Comparison of ENCODE assay signal across 22 cellular contexts in genomic region chr9:22060831-22061383, GRCh38. TPM values are rescaled to one million over a fixed set of nuclear protein-coding genes. Genes with fewer than 3 reads are reported as not detected.
"Had no signal": no experiment of that assay in that cellular context is flagged by ENCODE, and none has a peak within 500 bp of the region (broad histone marks: within the 10 kb centered on the region; RNA-seq: fewer than 3 reads in every experiment).

No MANE protein-coding gene starts in this region.

- H2AFZ ChIP-seq: hepatocyte had no signal

- H3K36me3 ChIP-seq: colonic mucosa, suprapubic skin, transverse colon had no signal

- ATAC-seq: activated T-helper 17 cell treated with anti-CD3 and anti-CD28 coated beads, Interleukin-2, amount 50 U/mL, for 72 hours; left colon had no signal

- H3K79me2 ChIP-seq: hepatocyte had no signal

- H3K4me1 ChIP-seq: colonic mucosa, transverse colon had no signal

- DNase-seq: activated B cell treated with CpG ODN at 0.5 μM for 24 hours; activated CD4-positive, alpha-beta memory T cell treated with anti-CD3 and anti-CD28 coated beads for 36 hours; activated CD4-positive, alpha-beta T cell treated with anti-CD3 and anti-CD28 coated beads for 4 hours; activated naive CD4-positive, alpha-beta T cell; activated naive CD8-positive, alpha-beta T cell treated with anti-CD3 and anti-CD28 coated beads for 36 hours; activated T-cell treated with anti-CD3 and anti-CD28 coated beads, Interleukin-2, amount 50 U/mL, for 1 hour; amygdala; central memory CD4-positive, alpha-beta T cell; colonic mucosa; endodermal cell; left colon; mammary epithelial cell; occipital lobe; retina; T-helper 1 cell; T-helper 9 cell; transverse colon had no signal

- H3K4me3 ChIP-seq: colonic mucosa, hepatocyte, skin epidermis, suprapubic skin, transverse colon had no signal

- H3K27ac ChIP-seq: colonic mucosa, epithelial cell of prostate, hepatocyte, suprapubic skin, transverse colon had no signal

- H3K27me3 ChIP-seq: colonic mucosa, hepatocyte, suprapubic skin, transverse colon had no signal

- H3K4me2 ChIP-seq: hepatocyte had no signal

- H3K9me3 ChIP-seq: colonic mucosa, suprapubic skin, transverse colon had no signal

RNA-seq across cellular contexts. Expression of gene CDKN2B, which starts 51.8 kb away (rescaled TPM):
- total RNA-seq: activated naive CD8-positive, alpha-beta T cell treated with anti-CD3 and anti-CD28 coated beads for 36 hours had no signal
